Comparison of ENCODE assay signal across 11 cellular contexts in genomic region chr1:3785458-3786157, GRCh38. TPM values are rescaled to one million over a fixed set of nuclear protein-coding genes. Genes with fewer than 3 reads are reported as not detected.
DNase-seq lines count a peak whose midpoint lies in the region; ATAC-seq and TF ChIP-seq lines count a peak whose summit lies in the region.
"Had no signal": no experiment of that assay in that cellular context is flagged by ENCODE, and none has a peak within 500 bp of the region (broad histone marks: within the 10 kb centered on the region; RNA-seq: fewer than 3 reads in every experiment).

No MANE protein-coding gene starts in this region.

- H3K27ac Mint-ChIP-seq in natural killer cell treated with Interleukin-12 subunit alpha and Interleukin-12 subunit beta and Interleukin-15 and Interleukin-18, amount 100 ng/mL, for 72 hours, result no peak overlapping the region
- H3K27ac Mint-ChIP-seq: activated naive CD8-positive, alpha-beta T cell had no signal

- no peak for DNase-seq in RWPE2 (ENCODE audit: low spot score)
- DNase-seq in fibroblast of mammary gland (ENCODE audit: low read depth), result no peak
- no peak for DNase-seq in natural killer cell treated with Interleukin-12 subunit alpha and Interleukin-12 subunit beta and Interleukin-15 and Interleukin-18, amount 100 ng/mL, for 72 hours (ENCODE audit: low spot score)
- no peak for DNase-seq in glomerular visceral epithelial cell (ENCODE audit: extremely low spot score)
- no peak for DNase-seq in prostate gland (ENCODE audit: low spot score)
- DNase-seq in thyroid gland, result no peak
- DNase-seq: stimulated activated naive CD4-positive, alpha-beta T cell treated with Interleukin-2 at 50 U/mL for 16 hours had no signal

- WGBS in prostate gland, result 68% methylated on average over 14 of the region's 14 CpGs
- WGBS in thyroid gland, 2 donors, result 83 to 88% methylated on average over 14 of the region's 14 CpGs

- intact Hi-C loops in prostate gland (cut with DNase I) (no loop called here), thyroid gland (cut with DNase I) (no loop called here)

- H3K4me3 ChIP-seq in RWPE2 (ENCODE audit: severe bottlenecking) (no peak overlapping the region), fibroblast of mammary gland (ENCODE audit: control insufficient read depth, low read depth, low read length) (no peak overlapping the region), prostate gland (no peak overlapping the region), thyroid gland (replicated peaks in 1 of 3) (no peak overlapping the region)

- H3K27ac ChIP-seq in 22Rv1, result no peak overlapping the region
- no peak overlapping the region for H3K27ac ChIP-seq in RWPE2 (ENCODE audit: poor library complexity, severe bottlenecking)
- H3K27ac ChIP-seq in prostate gland, result no peak overlapping the region
- H3K27ac ChIP-seq in thyroid gland, result no peak overlapping the region

- H3K9me3 ChIP-seq in RWPE2 (ENCODE audit: severe bottlenecking) (no peaks in the 10 kb centered on the region), prostate gland (no peaks in the 10 kb centered on the region), thyroid gland (no peaks in the 10 kb centered on the region)

- peaks cover 5% of the 10 kb centered on the region for H3K36me3 Mint-ChIP-seq in natural killer cell treated with Interleukin-12 subunit alpha and Interleukin-12 subunit beta and Interleukin-15 and Interleukin-18, amount 100 ng/mL, for 72 hours

- H3K9me3 Mint-ChIP-seq in natural killer cell treated with Interleukin-12 subunit alpha and Interleukin-12 subunit beta and Interleukin-15 and Interleukin-18, amount 100 ng/mL, for 72 hours, result no peaks in the 10 kb centered on the region

- H3K4me1 ChIP-seq in RWPE2 (ENCODE audit: insufficient read depth, poor library complexity, severe bottlenecking), result no peaks in the 10 kb centered on the region
- H3K4me1 ChIP-seq in prostate gland (replicated peaks), result peaks cover 6% of the 10 kb centered on the region
- H3K4me1 ChIP-seq in thyroid gland, result no peaks in the 10 kb centered on the region

- TF ChIP-seq POLR2A in prostate gland (IDR thresholded peaks at IDR 0.05) (no peak), thyroid gland (IDR thresholded peaks at IDR 0.05) (no peak)

- H3K36me3 ChIP-seq in RWPE2 (ENCODE audit: low read depth), result peaks cover 59% of the 10 kb centered on the region
- peaks cover 4 to 22% of the 10 kb centered on the region in 2 donors for H3K36me3 ChIP-seq in prostate gland
- H3K36me3 ChIP-seq in thyroid gland, result peaks cover 50 to 69% of the 10 kb centered on the region in 2 donors

- H3K27me3 ChIP-seq in RWPE2 (ENCODE audit: insufficient read depth, poor library complexity, severe bottlenecking) (no peaks in the 10 kb centered on the region), prostate gland (replicated peaks; ENCODE audit: insufficient read depth) (no peaks in the 10 kb centered on the region), thyroid gland (no peaks in the 10 kb centered on the region)

- TF ChIP-seq CTCF in 22Rv1 (IDR thresholded peaks at IDR 0.05) (peak; percentile 16), GM12873 (IDR thresholded peaks at IDR 0.05; ENCODE audit: insufficient read depth, low read depth, low read length, missing control alignments) (peak; percentile 11), RWPE2 (IDR thresholded peaks at IDR 0.05; ENCODE audit: poor library complexity, severe bottlenecking) (peak; percentile 8), fibroblast of mammary gland (conservative IDR thresholded peaks at IDR 0.05; ENCODE audit: control insufficient read depth, insufficient read depth, low read depth, low read length) (peak; percentile 29), prostate gland (IDR thresholded peaks at IDR 0.05) (peak in 2 of 4 experiments; percentile 20 to 36), thyroid gland (IDR thresholded peaks at IDR 0.05) (peak in 1 of 6 experiments; percentile 5)

- no peak overlapping the region for H3K4me3 Mint-ChIP-seq in natural killer cell treated with Interleukin-12 subunit alpha and Interleukin-12 subunit beta and Interleukin-15 and Interleukin-18, amount 100 ng/mL, for 72 hours
- H3K4me3 Mint-ChIP-seq: activated naive CD8-positive, alpha-beta T cell had no signal

- ATAC-seq in RWPE2 (ENCODE audit: low read depth), result no peak
- no peak for ATAC-seq in natural killer cell treated with Interleukin-12 subunit alpha and Interleukin-12 subunit beta and Interleukin-15 and Interleukin-18, amount 100 ng/mL, for 72 hours

- H3K4me1 Mint-ChIP-seq in natural killer cell treated with Interleukin-12 subunit alpha and Interleukin-12 subunit beta and Interleukin-15 and Interleukin-18, amount 100 ng/mL, for 72 hours (ENCODE audit: low read depth in 2 of 2), result peaks cover 19 to 20% of the 10 kb centered on the region in 2 donors

- H3K27me3 Mint-ChIP-seq in natural killer cell treated with Interleukin-12 subunit alpha and Interleukin-12 subunit beta and Interleukin-15 and Interleukin-18, amount 100 ng/mL, for 72 hours, result no peaks in the 10 kb centered on the region
- H3K27me3 Mint-ChIP-seq: activated naive CD8-positive, alpha-beta T cell had no signal

RNA-seq across cellular contexts. Expression of gene LRRC47, which starts 10.7 kb away (rescaled TPM):
- total RNA-seq in natural killer cell treated with Interleukin-12 subunit alpha and Interleukin-12 subunit beta and Interleukin-15 and Interleukin-18, amount 100 ng/mL, for 72 hours, result 10 to 100 TPM; 46.4 to 54.1 TPM
- 10 to 100 TPM; 42.4 to 53.8 TPM for total RNA-seq in prostate gland
- 10 to 100 TPM; 38.7 to 45.2 (median 43.7) TPM for total RNA-seq in thyroid gland

RNA-seq across cellular contexts. Expression of gene SMIM1, which starts 13.1 kb away (rescaled TPM):
- not detected for total RNA-seq in natural killer cell treated with Interleukin-12 subunit alpha and Interleukin-12 subunit beta and Interleukin-15 and Interleukin-18, amount 100 ng/mL, for 72 hours
- total RNA-seq in prostate gland (100 to 1,000 TPM in 1 of 2 donors, 10 to 100 TPM in 1; 17.7 to 148 TPM), thyroid gland (10 to 100 TPM in 1 of 4 donors, 1 to 10 TPM in 3; 8.6 to 20.2 (median 9.7) TPM)

RNA-seq across cellular contexts. Expression of gene CCDC27, which starts 33.4 kb away (rescaled TPM):
- not detected for total RNA-seq in natural killer cell treated with Interleukin-12 subunit alpha and Interleukin-12 subunit beta and Interleukin-15 and Interleukin-18, amount 100 ng/mL, for 72 hours
- total RNA-seq in prostate gland, result under 1 TPM in 1 of 2 donors, not detected in 1; 0.97 TPM
- under 1 TPM in 1 of 4 donors, not detected in 3; 0.13 TPM for total RNA-seq in thyroid gland
- total RNA-seq: renal cortical epithelial cell had no signal

Comparison
In these comparisons a context has a peak if more than half of its experiments do, and no peak if none do; other contexts are left out.
1. RNA of gene SMIM1, which starts 13.1 kb away (total RNA-seq): 17.7 to 148 TPM in prostate gland and 8.6 to 20.2 TPM in thyroid gland; not detected in natural killer cell treated with Interleukin-12 subunit alpha and Interleukin-12 subunit beta and Interleukin-15 and Interleukin-18, amount 100 ng/mL, for 72 hours; every median in the first group is over 4 times any median in the second.